ENCODE assay signal across 21 cellular contexts in genomic region chr1:147337040-147337439, GRCh38.
DNase-seq lines count a peak whose midpoint lies in the region; ATAC-seq and TF ChIP-seq lines count a peak whose summit lies in the region.
"Had no signal": no experiment of that assay in that cellular context is flagged by ENCODE, and none has a peak within 500 bp of the region (broad histone marks: within the 10 kb centered on the region; RNA-seq: fewer than 3 reads in every experiment).

No MANE protein-coding gene starts in this region.

- no peak for TF ChIP-seq EP300 in neural cell (conservative IDR thresholded peaks at IDR 0.05; ENCODE audit: poor library complexity, severe bottlenecking)

- WGBS in HUES64, result 32% methylated on average over 2 of the region's 2 CpGs

- no peaks in the 10 kb centered on the region for H3F3A ChIP-seq in neural cell (ENCODE audit: insufficient read depth, low read length, poor library complexity, severe bottlenecking)

- no peak for TF ChIP-seq CTCF in neural cell (IDR thresholded peaks at IDR 0.05; ENCODE audit: poor library complexity, severe bottlenecking)

- no peak for ATAC-seq in GM18867 (IDR thresholded peaks at IDR 0.05; ENCODE audit: unreplicated experiment)
- ATAC-seq: activated CD4-positive, CD25-positive, alpha-beta regulatory T cell treated with anti-CD3 and anti-CD28 coated beads, Interleukin-2, amount 50 U/mL, for 24 hours; activated naive CD4-positive, alpha-beta T cell treated with anti-CD3 and anti-CD28 coated beads, Interleukin-2, amount 50 U/mL, for 72 hours; CD8-positive, alpha-beta T cell; effector memory CD8-positive, alpha-beta T cell; SK-N-SH treated with all-trans-retinoic acid at 6 μM for 48 hours had no signal

- H3K4me3 ChIP-seq in HUES64 (ENCODE audit: low read length) (peak overlapping the region; percentile 4; the same call in 1 of the 2 replicates), neural cell (ENCODE audit: low read length) (peak overlapping the region; percentile 47)
- H3K4me3 ChIP-seq: spleen had no signal

- TF ChIP-seq RAD21 in neural cell (conservative IDR thresholded peaks at IDR 0.05), result no peak

- peak overlapping the region; percentile 47 for H3K4me2 ChIP-seq in neural cell (ENCODE audit: low read length)

- H3K36me3 ChIP-seq in HUES64 (ENCODE audit: insufficient read depth, low read length), result no peaks in the 10 kb centered on the region
- no peaks in the 10 kb centered on the region for H3K36me3 ChIP-seq in neural cell (ENCODE audit: insufficient read depth, low read length)
- H3K36me3 ChIP-seq: spleen had no signal

- H2AFZ ChIP-seq in neural cell (ENCODE audit: low read depth, low read length), result peak overlapping the region; percentile 23

- no peaks in the 10 kb centered on the region for H3K27me3 ChIP-seq in HUES64 (ENCODE audit: insufficient read depth, low read length)
- H3K27me3 ChIP-seq in neural cell (ENCODE audit: insufficient read depth, low read depth, low read length), result no peaks in the 10 kb centered on the region

- no peaks in the 10 kb centered on the region for H3K9me2 ChIP-seq in neural cell (ENCODE audit: insufficient read depth, low read length)

- H3K4me1 ChIP-seq in HUES64 (ENCODE audit: insufficient read depth, low read length), result peaks cover 23% of the 10 kb centered on the region
- H3K4me1 ChIP-seq: spleen had no signal

- H3K27ac ChIP-seq in HUES64 (ENCODE audit: low read depth, low read length), result no peak overlapping the region
- H3K27ac ChIP-seq in neural cell (ENCODE audit: low read length), result peak overlapping the region; percentile 26
- H3K27ac ChIP-seq: spleen had no signal

- H3K79me2 ChIP-seq in neural cell (replicated peaks; ENCODE audit: insufficient read depth, low read length), result no peaks in the 10 kb centered on the region

- H3K9me3 ChIP-seq in HUES64 (ENCODE audit: insufficient read depth, low read depth, low read length) (no peaks in the 10 kb centered on the region), neural cell (ENCODE audit: low read length) (no peaks in the 10 kb centered on the region)
- H3K9me3 ChIP-seq: spleen had no signal

- H3K9ac ChIP-seq in HUES64 (ENCODE audit: low read depth, low read length) (0 out of 2 replicates have a peak overlapping the region, but pooled peaks have one; percentile 3), neural cell (ENCODE audit: low read length) (peak overlapping the region; percentile 24)

- DNase-seq in EL (peak; percentile 2), fibroblast of peridontal ligament (ENCODE audit: extremely low read depth) (peak; percentile 28), OCI-M1 (lab: John Stamatoyannopoulos, UW) (no peak), NCI-H1105 treated with DMSO at 0.1 percent for 48 hours (lab: John Stamatoyannopoulos, UW) (no peak)
- DNase-seq in activated effector memory CD4-positive, alpha-beta T cell treated with Interleukin-2 at 50 U/mL for 16 hours, result no peak
- DNase-seq: activated CD8-positive, alpha-beta memory T cell treated with anti-CD3 and anti-CD28 coated beads for 24 hours; CD8-positive, alpha-beta T cell; effector memory CD8-positive, alpha-beta T cell; HCEC 1CT; NCI-H1694 treated with DMSO at 0.1 percent for 48 hours; NCI-H446 treated with DMSO at 0.1 percent for 48 hours; RPMI8226; spleen; stimulated activated CD8-positive, alpha-beta memory T cell treated with anti-CD3 and anti-CD28 coated beads, Interleukin-4, amount 100 ng/mL, for 48 hours; T1000 had no signal

- H4K20me1 ChIP-seq in neural cell (ENCODE audit: insufficient read depth), result no peaks in the 10 kb centered on the region

TF ChIP-seq in neural cell, 6 proteins besides CTCF, POLR2A, EP300 and RAD21:
- TF ChIP-seq POLR2AphosphoS5 (IDR thresholded peaks at IDR 0.05), result no peak
- TF ChIP-seq TAF1 (IDR thresholded peaks at IDR 0.05; ENCODE audit: low read depth), result no peak
- TF ChIP-seq MXI1 (conservative IDR thresholded peaks at IDR 0.05; ENCODE audit: poor library complexity, severe bottlenecking), result no peak
- TF ChIP-seq REST (IDR thresholded peaks at IDR 0.05; ENCODE audit: borderline replicate concordance), result peak; percentile 33

Comparison
In these comparisons a context has a peak if more than half of its experiments do, and no peak if none do; other contexts are left out.
1. DNase-seq: peak in EL (single experiment) and fibroblast of peridontal ligament (single experiment); none in activated effector memory CD4-positive, alpha-beta T cell treated with Interleukin-2 at 50 U/mL for 16 hours (single experiment), OCI-M1 (single experiment) and NCI-H1105 treated with DMSO at 0.1 percent for 48 hours (single experiment).